Comparison of ENCODE assay signal across 31 cellular contexts in the genomic region with DNA sequence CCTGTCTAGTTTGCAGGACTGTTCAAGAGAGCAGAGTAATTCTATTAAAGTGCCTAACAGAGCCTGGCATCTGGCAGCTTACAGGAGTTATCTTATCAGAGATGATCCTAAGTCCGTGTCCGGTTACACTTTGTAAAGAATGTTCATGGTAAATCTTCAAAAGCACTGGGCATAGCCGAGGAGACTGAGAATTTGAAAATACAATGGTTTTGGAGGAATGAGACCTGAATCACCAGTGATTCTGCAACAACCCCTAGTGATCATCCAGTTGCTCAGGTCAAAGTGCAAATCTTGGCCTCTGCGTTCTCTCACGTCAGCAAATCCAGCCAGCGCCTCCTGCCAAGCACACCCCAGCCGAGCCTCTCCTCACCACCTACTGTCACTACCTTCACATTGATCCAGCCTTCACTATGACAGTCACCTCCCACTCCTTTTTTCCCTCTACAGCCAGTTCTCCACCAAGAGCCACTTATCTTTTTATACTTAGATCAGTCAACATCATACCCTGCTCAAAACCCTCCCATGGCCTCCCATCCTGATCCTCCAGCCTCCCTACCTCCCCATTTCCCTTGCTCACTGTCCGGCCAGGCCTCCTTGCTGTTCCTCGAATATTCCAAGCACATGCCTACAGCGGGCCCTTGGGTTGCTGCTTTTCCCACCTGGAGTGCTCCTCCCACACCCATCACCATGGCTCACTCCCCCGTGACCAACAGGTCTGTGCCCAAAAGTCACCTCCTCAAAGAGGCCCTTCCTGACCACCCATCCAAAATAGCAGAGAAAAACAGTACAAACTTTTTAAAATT. TPM values are rescaled to one million over a fixed set of nuclear protein-coding genes. Genes with fewer than 3 reads are reported as not detected.
A peak's percentile ranks its signal among the peaks of the same experiment; 100 is the strongest.
DNase-seq lines count a peak whose midpoint lies in the region; ATAC-seq, FAIRE-seq and TF ChIP-seq lines count a peak whose summit lies in the region.
"Had no signal": no experiment of that assay in that cellular context is flagged by ENCODE, and none has a peak within 500 bp of the region (broad histone marks: within the 10 kb centered on the region; RNA-seq: fewer than 3 reads in every experiment).

No MANE protein-coding gene starts in this region.

- RAD21 ChIA-PET in GM12878 (lab: Charles Lee; ENCODE audit: unreplicated experiment), result no interaction called here

- peaks cover 10% of the 10 kb centered on the region for H3K4me1 Mint-ChIP-seq in activated naive CD8-positive, alpha-beta T cell treated with anti-CD3 and anti-CD28 coated beads, Interleukin-2, amount 10 ng/mL, durations not matched to agents 7 days and 5 days
- H3K4me1 Mint-ChIP-seq in activated naive CD8-positive, alpha-beta T cell treated with anti-CD3 and anti-CD28 coated beads for 36 hours, result peaks cover 14% of the 10 kb centered on the region
- H3K4me1 Mint-ChIP-seq: B cell had no signal

- intact Hi-C loops in GM12878 (cut with micrococcal nuclease; ENCODE audit: unreplicated experiment) (no loop called here), right lobe of liver (cut with DNase I) (no loop called here)

- H3K9ac ChIP-seq in GM12878 (ENCODE audit: control insufficient read depth, insufficient read depth, low read length), result no peak overlapping the region

- H3K27me3 ChIP-seq in GM12878 (replicated peaks in 1 of 2; ENCODE audit: control insufficient read depth in 2 of 2, insufficient read depth in 2 of 2, low read length in 1 of 2) (no peaks in the 10 kb centered on the region), right lobe of liver (no peaks in the 10 kb centered on the region), gastroesophageal sphincter (no peaks in the 10 kb centered on the region)
- H3K27me3 ChIP-seq: body of pancreas, foreskin keratinocyte had no signal

- SMC1A ChIA-PET in GM12878 (lab: Charles Lee; ENCODE audit: uncharacterized antibody, unreplicated experiment), result no interaction called here

- peak overlapping the region; percentile 46 for H3K27ac Mint-ChIP-seq in activated naive CD8-positive, alpha-beta T cell treated with anti-CD3 and anti-CD28 coated beads, Interleukin-2, amount 10 ng/mL, durations not matched to agents 7 days and 5 days
- no peak overlapping the region for H3K27ac Mint-ChIP-seq in activated naive CD8-positive, alpha-beta T cell treated with anti-CD3 and anti-CD28 coated beads for 36 hours
- H3K27ac Mint-ChIP-seq: activated CD4-positive, alpha-beta T cell treated with anti-CD3 and anti-CD28 coated beads for 36 hours; activated naive CD8-positive, alpha-beta T cell treated with anti-CD3 and anti-CD28 coated beads, Interleukin-2, amount 50 U/mL, for 24 hours; B cell; stimulated activated naive CD8-positive, alpha-beta T cell treated with anti-CD3 and anti-CD28 coated beads, Interleukin-15, Interleukin-2, amounts not matched to agents 100 ng/mL and 50 ng/mL, for 24 hours had no signal

- 94% methylated on average over 11 of the region's 11 CpGs for WGBS in GM12878 (ENCODE audit: insufficient coverage, insufficient replicate concordance, low lambda C conversion rate, missing lambda C conversion rate)
- WGBS in right lobe of liver (ENCODE audit: insufficient coverage, low coverage, low lambda C conversion rate, missing lambda C conversion rate), result 68% methylated on average over 6 of the region's 11 CpGs
- 86 to 91% methylated on average over 6 to 11 of the region's 11 CpGs for WGBS in gastroesophageal sphincter (ENCODE audit: low coverage in 1 of 2), 2 donors

- no peaks in the 10 kb centered on the region for H3K9me3 Mint-ChIP-seq in activated naive CD8-positive, alpha-beta T cell treated with anti-CD3 and anti-CD28 coated beads, Interleukin-2, amount 10 ng/mL, durations not matched to agents 7 days and 5 days
- H3K9me3 Mint-ChIP-seq in activated naive CD8-positive, alpha-beta T cell treated with anti-CD3 and anti-CD28 coated beads for 36 hours, result no peaks in the 10 kb centered on the region
- H3K9me3 Mint-ChIP-seq: activated naive CD8-positive, alpha-beta T cell treated with anti-CD3 and anti-CD28 coated beads, Interleukin-2, amount 50 U/mL, for 24 hours; effector memory CD8-positive, alpha-beta T cell; stimulated activated naive CD8-positive, alpha-beta T cell treated with anti-CD3 and anti-CD28 coated beads, Interleukin-15, Interleukin-2, amounts not matched to agents 100 ng/mL and 50 ng/mL, for 24 hours had no signal

- CTCF ChIA-PET in GM12878 (lab: Yijun Ruan, JAX), result no interaction called here

- H3K27ac ChIP-seq in GM12878 (ENCODE audit: control insufficient read depth, insufficient read depth), result no peak overlapping the region
- H3K27ac ChIP-seq in right lobe of liver, result peak overlapping the region; percentile 41 to 88 (median 55)
- H3K27ac ChIP-seq in gastroesophageal sphincter, result no peak overlapping the region
- H3K27ac ChIP-seq: body of pancreas, foreskin keratinocyte, SK-N-MC, thoracic aorta had no signal

- TF ChIP-seq POLR2A in GM12878 (IDR thresholded peaks at IDR 0.05; ENCODE audit: low read depth, low read length), result no peak
- TF ChIP-seq POLR2A in right lobe of liver (IDR thresholded peaks at IDR 0.05), result no peak
- TF ChIP-seq POLR2A in gastroesophageal sphincter (IDR thresholded peaks at IDR 0.05), result no peak

- H3K36me3 ChIP-seq in GM12878 (ENCODE audit: control insufficient read depth in 2 of 2, insufficient read depth in 2 of 2, low read length in 1 of 2) (peaks cover 0 to 1% of the 10 kb centered on the region in 2 experiments; a peak in 2 of 4 replicates), right lobe of liver (no peaks in the 10 kb centered on the region), gastroesophageal sphincter (peaks cover 0 to 30% of the 10 kb centered on the region in 2 donors)

- peaks cover 8% of the 10 kb centered on the region for H3K36me3 Mint-ChIP-seq in activated naive CD8-positive, alpha-beta T cell treated with anti-CD3 and anti-CD28 coated beads, Interleukin-2, amount 10 ng/mL, durations not matched to agents 7 days and 5 days
- H3K36me3 Mint-ChIP-seq in activated naive CD8-positive, alpha-beta T cell treated with anti-CD3 and anti-CD28 coated beads for 36 hours, result no peaks in the 10 kb centered on the region

- no TSS peak for BruUV-seq in GM12878 (replicated peaks; lab: Mats Ljungman, UMichigan)

- H3K9me3 ChIP-seq in GM12878 (replicated peaks; ENCODE audit: control insufficient read depth, insufficient read depth, low read length) (no peaks in the 10 kb centered on the region), right lobe of liver (no peaks in the 10 kb centered on the region), gastroesophageal sphincter (no peaks in the 10 kb centered on the region)
- H3K9me3 ChIP-seq: body of pancreas, thoracic aorta had no signal

- TF ChIP-seq EP300 in GM12878 (IDR thresholded peaks at IDR 0.05; ENCODE audit: borderline replicate concordance in 1 of 2, control insufficient read depth in 1 of 2, low read depth in 2 of 2, low read length in 2 of 2), result no peak
- no peak for TF ChIP-seq EP300 in gastroesophageal sphincter (IDR thresholded peaks at IDR 0.05)

- TF ChIP-seq RAD21 in GM12878 (IDR thresholded peaks at IDR 0.05; ENCODE audit: insufficient read depth, low read depth, low read length), result no peak

- no peaks in the 10 kb centered on the region for H4K20me1 ChIP-seq in GM12878 (ENCODE audit: control insufficient read depth, insufficient read depth)

- POLR2A ChIA-PET in activated naive CD8-positive, alpha-beta T cell treated with anti-CD3 and anti-CD28 coated beads, Interleukin-2, amount 10 ng/mL, durations not matched to agents 7 days and 5 days (lab: Charles Lee), result no interaction called here
- POLR2A ChIA-PET in GM12878 (lab: Charles Lee), result no interaction called here

- in situ Hi-C loops in GM12878 (cut with MboI), result no loop called here

- FAIRE-seq in GM12878 (lab: Jason Lieb, UNC), result no peak
- FAIRE-seq: A204.1 had no signal

- no peak overlapping the region for H2AFZ ChIP-seq in GM12878 (ENCODE audit: control insufficient read depth, low read depth, low read length)

- no peak for TF ChIP-seq CTCF in GM12878 (IDR thresholded peaks at IDR 0.05 in 2 of 3, conservative IDR thresholded peaks at IDR 0.05 in 1 of 3; ENCODE audit: control insufficient read depth in 2 of 3, extremely low read depth in 1 of 3, insufficient read depth in 1 of 3, low read depth in 3 of 3, low read length in 3 of 3)
- no peak for TF ChIP-seq CTCF in right lobe of liver (IDR thresholded peaks at IDR 0.05)
- no peak for TF ChIP-seq CTCF in gastroesophageal sphincter (IDR thresholded peaks at IDR 0.05)

- H3K4me1 ChIP-seq in GM12878 (ENCODE audit: control insufficient read depth, insufficient read depth, low read length) (no peaks in the 10 kb centered on the region), right lobe of liver (peaks cover 0 to 30% (median 12%) of the 10 kb centered on the region in 4 donors), gastroesophageal sphincter (peaks cover 0 to 7% (median 0%) of the 10 kb centered on the region in 3 donors)

- H3K4me2 ChIP-seq in GM12878 (ENCODE audit: control insufficient read depth, insufficient read depth), result no peak overlapping the region

- no peaks in the 10 kb centered on the region for H3K79me2 ChIP-seq in GM12878 (ENCODE audit: control insufficient read depth, insufficient read depth, low read length)

- H3K27me3 Mint-ChIP-seq in activated naive CD8-positive, alpha-beta T cell treated with anti-CD3 and anti-CD28 coated beads, Interleukin-2, amount 10 ng/mL, durations not matched to agents 7 days and 5 days, result no peaks in the 10 kb centered on the region
- H3K27me3 Mint-ChIP-seq in activated naive CD8-positive, alpha-beta T cell treated with anti-CD3 and anti-CD28 coated beads for 36 hours, result no peaks in the 10 kb centered on the region
- H3K27me3 Mint-ChIP-seq: activated CD4-positive, alpha-beta T cell treated with anti-CD3 and anti-CD28 coated beads for 36 hours; activated naive CD8-positive, alpha-beta T cell treated with anti-CD3 and anti-CD28 coated beads, Interleukin-2, amount 50 U/mL, for 24 hours; B cell; effector memory CD8-positive, alpha-beta T cell; stimulated activated naive CD8-positive, alpha-beta T cell treated with anti-CD3 and anti-CD28 coated beads, Interleukin-15, Interleukin-2, amounts not matched to agents 100 ng/mL and 50 ng/mL, for 24 hours had no signal

- no peak overlapping the region for H3K4me3 Mint-ChIP-seq in activated naive CD8-positive, alpha-beta T cell treated with anti-CD3 and anti-CD28 coated beads, Interleukin-2, amount 10 ng/mL, durations not matched to agents 7 days and 5 days
- H3K4me3 Mint-ChIP-seq in activated naive CD8-positive, alpha-beta T cell treated with anti-CD3 and anti-CD28 coated beads for 36 hours, result no peak overlapping the region
- H3K4me3 Mint-ChIP-seq: activated CD4-positive, alpha-beta T cell treated with anti-CD3 and anti-CD28 coated beads for 36 hours; activated naive CD8-positive, alpha-beta T cell treated with anti-CD3 and anti-CD28 coated beads, Interleukin-2, amount 50 U/mL, for 24 hours; B cell; effector memory CD8-positive, alpha-beta T cell; stimulated activated naive CD8-positive, alpha-beta T cell treated with anti-CD3 and anti-CD28 coated beads, Interleukin-15, Interleukin-2, amounts not matched to agents 100 ng/mL and 50 ng/mL, for 24 hours had no signal

- no peak for DNase-seq in activated naive CD8-positive, alpha-beta T cell treated with anti-CD3 and anti-CD28 coated beads, Interleukin-2, amount 10 ng/mL, durations not matched to agents 7 days and 5 days
- no peak for DNase-seq in activated naive CD8-positive, alpha-beta T cell treated with anti-CD3 and anti-CD28 coated beads for 36 hours
- DNase-seq in GM12878 (ENCODE audit: low read depth, low spot score) (no peak), right lobe of liver (peak; percentile 73 to 90 (median 88)), mesenteric fat pad (ENCODE audit: low spot score) (no peak)
- no peak for DNase-seq in effector CD8-positive, alpha-beta T cell (lab: John Stamatoyannopoulos, UW)
- no peak for DNase-seq in stimulated activated naive CD8-positive, alpha-beta T cell treated with anti-CD3 and anti-CD28 coated beads, Interleukin-15, Interleukin-2, amounts not matched to agents 100 U/mL and 50 U/mL, for 24 hours
- DNase-seq: activated CD4-positive, alpha-beta T cell treated with anti-CD3 and anti-CD28 coated beads for 36 hours; activated gamma-delta T cell; activated naive CD8-positive, alpha-beta T cell treated with anti-CD3 and anti-CD28 coated beads, Interleukin-2, amount 50 U/mL, for 24 hours; body of pancreas; cerebellar nuclear complex; effector memory CD8-positive, alpha-beta T cell; foreskin keratinocyte; GDM1; HCEC 1CT; Karpas-422; mammary epithelial cell; NCI-H1417 treated with DMSO at 0.1 percent for 48 hours; NCI-H2081 treated with DMSO at 0.1 percent for 48 hours; NCI-H226; NCI-H774; posterior cingulate gyrus; T-helper 2 cell had no signal

- no peak for ATAC-seq in activated naive CD8-positive, alpha-beta T cell treated with anti-CD3 and anti-CD28 coated beads, Interleukin-2, amount 10 ng/mL, durations not matched to agents 7 days and 5 days (ENCODE audit: low read depth)
- ATAC-seq in GM12878 (no peak), right lobe of liver (peak; percentile 91 to 97 (median 93)), gastroesophageal sphincter (no peak)
- ATAC-seq in stimulated activated naive CD8-positive, alpha-beta T cell treated with anti-CD3 and anti-CD28 coated beads, Interleukin-15, Interleukin-2, amounts not matched to agents 100 U/mL and 50 U/mL, for 24 hours, result no peak
- ATAC-seq: activated CD4-positive, alpha-beta T cell treated with anti-CD3 and anti-CD28 coated beads for 36 hours; activated naive CD8-positive, alpha-beta T cell treated with anti-CD3 and anti-CD28 coated beads, Interleukin-2, amount 50 U/mL, for 24 hours; body of pancreas; effector memory CD8-positive, alpha-beta T cell; esophagus mucosa; foreskin keratinocyte had no signal

- H3K4me3 ChIP-seq in GM12878 (no peak overlapping the region), right lobe of liver (no peak overlapping the region), gastroesophageal sphincter (no peak overlapping the region)
- H3K4me3 ChIP-seq: body of pancreas, SK-N-MC, thoracic aorta had no signal

RNA-seq across cellular contexts. Expression of a gene that starts 57.4 kb away (rescaled TPM):
- 10 to 100 TPM; 38.6 to 45.3 TPM for total RNA-seq in activated naive CD8-positive, alpha-beta T cell treated with anti-CD3 and anti-CD28 coated beads, Interleukin-2, amount 10 ng/mL, durations not matched to agents 7 days and 5 days
- 1 to 10 TPM; 7.6 to 9.0 TPM for total RNA-seq in activated naive CD8-positive, alpha-beta T cell treated with anti-CD3 and anti-CD28 coated beads for 36 hours
- total RNA-seq in GM12878 (2013; cell fraction: nucleolus; rRNA removed), result 60.0 and 65.4 TPM in 2 replicates
- 7.5 and 10.8 TPM in 2 replicates for total RNA-seq in GM12878 (2014; rRNA removed)
- total RNA-seq in GM12878 (2014; rRNA removed; fragmentation: Illumina TruSeq; extraction: Trizol), result 6.4 and 7.6 TPM in 2 replicates
- total RNA-seq in GM12878 (2021), result 16.8 and 17.1 TPM in 2 replicates
- polyA plus RNA-seq in GM12878 (2011; ENCODE audit: low read depth), result 11.6 TPM
- 6.4 and 7.3 TPM in 2 replicates for polyA plus RNA-seq in GM12878 (2011; rRNA removed)
- polyA plus RNA-seq in GM12878 (2011; cell fraction: cytosol; rRNA removed), result 5.5 and 5.6 TPM in 2 replicates
- polyA plus RNA-seq in GM12878 (2011; cell fraction: nucleus; rRNA removed), result 14.1 and 15.5 TPM in 2 replicates
- polyA plus RNA-seq in GM12878 (2012), result 9.2 and 15.8 TPM in 2 replicates
- 6.5 and 6.7 TPM in 2 replicates for polyA plus RNA-seq in GM12878 (2014; fragmentation: Illumina TruSeq; extraction: Trizol)
- polyA plus RNA-seq in GM12878 (2014; fragmentation: Nextera tagmentation; extraction: Ambion mirVana), result 1 to 10 TPM; 2.6 to 3.4 TPM
- polyA plus RNA-seq in GM12878 (2014; rRNA removed), result 7.7 and 10.7 TPM in 2 replicates
- 10 to 100 TPM; 17.9 to 19.2 TPM for polyA plus RNA-seq in GM12878 (2016; fragmentation: Nextera tagmentation; extraction: Ambion mirVana)
- polyA minus RNA-seq in GM12878 (2011; rRNA and poly(A)+ RNA removed), result 10.5 and 16.0 TPM in 2 replicates
- 2.0 and 3.5 TPM in 2 replicates for polyA minus RNA-seq in GM12878 (2011; cell fraction: cytosol; rRNA and poly(A)+ RNA removed)
- polyA minus RNA-seq in GM12878 (2011; cell fraction: nucleus; rRNA and poly(A)+ RNA removed), result 10.5 and 17.7 TPM in 2 replicates
- 10 to 100 TPM; 22.7 to 47.6 (median 28.7) TPM for total RNA-seq in right lobe of liver
- total RNA-seq in gastroesophageal sphincter, result 10 to 100 TPM in 3 of 4 donors, 1 to 10 TPM in 1; 8.4 to 12.8 (median 12.1) TPM
- 27.1 TPM for total RNA-seq in mesenteric fat pad

Comparison
In these comparisons a context has a peak if more than half of its experiments do, and no peak if none do; other contexts are left out.
1. ATAC-seq: peak in right lobe of liver (4 of 4); none in activated naive CD8-positive, alpha-beta T cell treated with anti-CD3 and anti-CD28 coated beads, Interleukin-2, amount 10 ng/mL, durations not matched to agents 7 days and 5 days (single experiment), GM12878 (single experiment), gastroesophageal sphincter (single experiment) and stimulated activated naive CD8-positive, alpha-beta T cell treated with anti-CD3 and anti-CD28 coated beads, Interleukin-15, Interleukin-2, amounts not matched to agents 100 U/mL and 50 U/mL, for 24 hours (single experiment).
2. DNase-seq: peak in right lobe of liver (3 of 3); none in activated naive CD8-positive, alpha-beta T cell treated with anti-CD3 and anti-CD28 coated beads, Interleukin-2, amount 10 ng/mL, durations not matched to agents 7 days and 5 days (single experiment), activated naive CD8-positive, alpha-beta T cell treated with anti-CD3 and anti-CD28 coated beads for 36 hours (single experiment), GM12878 (single experiment), effector CD8-positive, alpha-beta T cell (single experiment), stimulated activated naive CD8-positive, alpha-beta T cell treated with anti-CD3 and anti-CD28 coated beads, Interleukin-15, Interleukin-2, amounts not matched to agents 100 U/mL and 50 U/mL, for 24 hours (single experiment) and mesenteric fat pad (single experiment).
3. H3K27ac ChIP-seq: peak in right lobe of liver (3 of 3); none in GM12878 (single experiment) and gastroesophageal sphincter (0 of 4).